ENCODE assay signal across 24 cellular contexts in the genomic region with DNA sequence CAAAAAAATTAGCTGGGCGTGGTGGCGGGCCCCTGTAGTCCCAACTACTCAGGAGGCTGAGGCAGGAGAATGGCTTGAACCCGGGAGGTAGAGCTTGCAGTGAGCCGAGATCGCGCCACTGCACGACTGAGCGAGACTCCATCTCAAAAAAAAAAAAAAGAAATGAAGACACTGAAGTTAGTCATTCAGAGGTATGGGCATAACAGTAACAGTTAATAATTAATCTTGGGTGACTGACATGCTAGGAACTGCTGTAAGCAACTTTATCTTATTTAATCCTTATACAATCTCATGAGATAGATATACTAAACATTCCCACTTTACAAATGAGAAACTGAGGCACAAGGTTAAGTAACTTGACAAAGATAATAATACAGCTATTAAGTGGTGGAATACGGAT. TPM values are rescaled to one million over a fixed set of nuclear protein-coding genes. Genes with fewer than 3 reads are reported as not detected.
DNase-seq lines count a peak whose midpoint lies in the region; ATAC-seq, FAIRE-seq and TF ChIP-seq lines count a peak whose summit lies in the region.
"Had no signal": no experiment of that assay in that cellular context is flagged by ENCODE, and none has a peak within 500 bp of the region (broad histone marks: within the 10 kb centered on the region; RNA-seq: fewer than 3 reads in every experiment).

No MANE protein-coding gene starts in this region.

- ATAC-seq in HepG2 = no peak
- ATAC-seq in right lobe of liver = no peak
- ATAC-seq in GM12878 = no peak
- no peak for ATAC-seq in GM21737 (IDR thresholded peaks at IDR 0.05; ENCODE audit: unreplicated experiment)
- ATAC-seq: A549 had no signal

- CTCF ChIA-PET in HepG2 (lab: Yijun Ruan, JAX; ENCODE audit: low intra/inter-chr PET ratio, low total read pairs) = no interaction called here
- CTCF ChIA-PET in GM12878 (lab: Yijun Ruan, JAX) = no interaction called here

- in situ Hi-C loops in HepG2 (cut with HindIII; ENCODE audit: extremely low pct_ligation_motif_present, low pct_unique_long_range_greater_than_20kb) = loop anchor here (10.0 kb wide), 1 partner anchor 227 kb away; no protein-coding TSS in a partner anchor
- in situ Hi-C loops in GM12878 (cut with MboI) = no loop called here

- WGBS in HepG2 (ENCODE audit: low lambda C conversion rate) = 86% methylated on average over 9 of the region's 9 CpGs
- WGBS in right lobe of liver (ENCODE audit: insufficient coverage, low coverage, low lambda C conversion rate, missing lambda C conversion rate) = 98% methylated on average over 5 of the region's 9 CpGs
- 94% methylated on average over 5 of the region's 9 CpGs for WGBS in GM12878 (ENCODE audit: insufficient coverage, insufficient replicate concordance, low lambda C conversion rate, missing lambda C conversion rate)

- SMC1A ChIA-PET in GM12878 (lab: Charles Lee; ENCODE audit: uncharacterized antibody, unreplicated experiment) = interaction anchor here (0.5 to 1.4 kb wide), 2 partner anchors 10 to 1181 kb away, joined by 3 read pairs; no protein-coding TSS in a partner anchor

- POLR2A ChIA-PET in HepG2 (lab: Yijun Ruan, JAX) (no interaction called here), GM12878 (lab: Charles Lee) (interaction anchor here (0.6 kb wide), 1 partner anchor 27 kb away, joined by 6 read pairs; no protein-coding TSS in a partner anchor)

- FAIRE-seq in HepG2 (lab: Jason Lieb, UNC) (no peak), GM12878 (lab: Jason Lieb, UNC) (no peak), kidney (lab: Jason Lieb, UNC) (no peak)
- FAIRE-seq: A549, D721Med, GM12891, GM18507, H54 had no signal

- H3K27me3 ChIP-seq in HepG2 (ENCODE audit: control insufficient read depth in 1 of 2, insufficient read depth in 2 of 2, low read length in 2 of 2) = no peaks in the 10 kb centered on the region; a peak in 2 of 5 replicates
- H3K27me3 ChIP-seq in right lobe of liver = no peaks in the 10 kb centered on the region
- H3K27me3 ChIP-seq in GM12878 (replicated peaks in 1 of 2; ENCODE audit: control insufficient read depth in 2 of 2, insufficient read depth in 2 of 2, low read length in 1 of 2) = no peaks in the 10 kb centered on the region
- H3K27me3 ChIP-seq: BLaER1 had no signal

- H3K4me2 ChIP-seq in HepG2 (ENCODE audit: low read depth, low read length) (no peak overlapping the region), GM12878 (ENCODE audit: control insufficient read depth, insufficient read depth) (no peak overlapping the region)
- H3K4me2 ChIP-seq: A549, BLaER1 had no signal

- H3K79me2 ChIP-seq in HepG2 (ENCODE audit: insufficient read depth, low read length) = peaks cover 41% of the 10 kb centered on the region
- H3K79me2 ChIP-seq in GM12878 (ENCODE audit: control insufficient read depth, insufficient read depth, low read length) = peaks cover 26% of the 10 kb centered on the region

- RAD21 ChIA-PET in GM12878 (lab: Charles Lee; ENCODE audit: unreplicated experiment) = no interaction called here

- BruUV-seq in HepG2 (replicated peaks; lab: Mats Ljungman, UMichigan) = no TSS peak
- no TSS peak for BruUV-seq in GM12878 (replicated peaks; lab: Mats Ljungman, UMichigan)

- H3K4me3 ChIP-seq in HepG2 (replicated peaks in 1 of 3; ENCODE audit: insufficient read depth in 1 of 3, low read depth in 2 of 3, low read length in 3 of 3) (no peak overlapping the region), right lobe of liver (no peak overlapping the region), GM12878 (no peak overlapping the region), kidney (ENCODE audit: low read length in 2 of 2) (no peak overlapping the region)
- H3K4me3 ChIP-seq: A549, BLaER1, HAP-1 had no signal

- H3K27ac ChIP-seq in HepG2 (ENCODE audit: extremely low read length, insufficient read depth, low read length) = no peak overlapping the region
- H3K27ac ChIP-seq in right lobe of liver = no peak overlapping the region
- H3K27ac ChIP-seq in GM12878 (ENCODE audit: control insufficient read depth, insufficient read depth) = no peak overlapping the region
- H3K27ac ChIP-seq in kidney (ENCODE audit: low read depth in 2 of 2, low read length in 2 of 2) = no peak overlapping the region
- H3K27ac ChIP-seq: A549, BLaER1, C4-2B had no signal

- H3K36me3 ChIP-seq in HepG2 (replicated peaks in 1 of 2; ENCODE audit: control insufficient read depth in 1 of 2, insufficient read depth in 2 of 2, low read length in 2 of 2) = peaks cover 5 to 14% of the 10 kb centered on the region in 2 experiments; a peak in 2 of 5 replicates
- H3K36me3 ChIP-seq in right lobe of liver = no peaks in the 10 kb centered on the region
- peaks cover 0 to 2% of the 10 kb centered on the region in 2 experiments; a peak in 2 of 4 replicates for H3K36me3 ChIP-seq in GM12878 (ENCODE audit: control insufficient read depth in 2 of 2, insufficient read depth in 2 of 2, low read length in 1 of 2)
- H3K36me3 ChIP-seq in kidney (ENCODE audit: control insufficient read depth in 1 of 2, insufficient read depth in 2 of 2, low read length in 2 of 2) = no peaks in the 10 kb centered on the region

- no peak for TF ChIP-seq POLR2A in HepG2 (IDR thresholded peaks at IDR 0.05; ENCODE audit: insufficient read depth in 1 of 2, low read depth in 2 of 2, low read length in 2 of 2)
- TF ChIP-seq POLR2A in right lobe of liver (IDR thresholded peaks at IDR 0.05) = no peak
- no peak for TF ChIP-seq POLR2A in GM12878 (IDR thresholded peaks at IDR 0.05; ENCODE audit: low read depth, low read length)

- H3K9ac ChIP-seq in HepG2 (ENCODE audit: insufficient read depth, low read depth, low read length) (no peak overlapping the region), GM12878 (ENCODE audit: control insufficient read depth, insufficient read depth, low read length) (no peak overlapping the region), kidney (ENCODE audit: low read length in 2 of 2) (no peak overlapping the region)
- H3K9ac ChIP-seq: BLaER1 had no signal

- H3K4me1 ChIP-seq in HepG2 (ENCODE audit: insufficient read depth, low read length) (peaks cover 44% of the 10 kb centered on the region), right lobe of liver (peaks cover 0 to 8% (median 0%) of the 10 kb centered on the region in 4 donors), GM12878 (ENCODE audit: control insufficient read depth, insufficient read depth, low read length) (no peaks in the 10 kb centered on the region), kidney (ENCODE audit: control insufficient read depth in 1 of 2, insufficient read depth in 1 of 2, low read depth in 1 of 2, low read length in 2 of 2) (no peaks in the 10 kb centered on the region)

- H2AFZ ChIP-seq in HepG2 (ENCODE audit: low read length) (no peak overlapping the region), GM12878 (ENCODE audit: control insufficient read depth, low read depth, low read length) (no peak overlapping the region)

- no peak for TF ChIP-seq CTCF in HepG2 (CRISPR knock-in tag; IDR thresholded peaks at IDR 0.05)
- TF ChIP-seq CTCF in right lobe of liver (IDR thresholded peaks at IDR 0.05) = no peak
- TF ChIP-seq CTCF in GM12878 (IDR thresholded peaks at IDR 0.05 in 2 of 3, conservative IDR thresholded peaks at IDR 0.05 in 1 of 3; ENCODE audit: control insufficient read depth in 2 of 3, extremely low read depth in 1 of 3, insufficient read depth in 1 of 3, low read depth in 3 of 3, low read length in 3 of 3) = no peak
- TF ChIP-seq CTCF in kidney (IDR thresholded peaks at IDR 0.05; ENCODE audit: borderline replicate concordance, extremely low read depth, insufficient read depth) = no peak

- no peak for TF ChIP-seq EP300 in HepG2 (IDR thresholded peaks at IDR 0.05; ENCODE audit: low read depth in 2 of 2, low read length in 2 of 2)
- no peak for TF ChIP-seq EP300 in HepG2 (CRISPR knock-in tag; IDR thresholded peaks at IDR 0.05; ENCODE audit: borderline replicate concordance)
- no peak for TF ChIP-seq EP300 in GM12878 (IDR thresholded peaks at IDR 0.05; ENCODE audit: borderline replicate concordance in 1 of 2, control insufficient read depth in 1 of 2, low read depth in 2 of 2, low read length in 2 of 2)

- peak; percentile 28 for DNase-seq in HepG2 (ENCODE audit: low spot score)
- no peak for DNase-seq in right lobe of liver
- no peak for DNase-seq in GM12878 (ENCODE audit: low read depth, low spot score)
- peak; percentile 72 for DNase-seq in kidney tubule cell (ENCODE audit: low spot score)
- DNase-seq in NCI-H524 treated with DMSO at 0.1 percent for 48 hours (lab: John Stamatoyannopoulos, UW) = no peak
- no peak for DNase-seq in kidney
- DNase-seq: 8988T; CD4-positive, CD25-positive, alpha-beta regulatory T cell; CD8-positive, alpha-beta memory T cell; DMS 273 treated with DMSO at 0.1 percent for 48 hours; DMS79; EL; GDM1; GOT3; HFFc6 had no signal

- intact Hi-C loops in HepG2 (cut with micrococcal nuclease; ENCODE audit: unreplicated experiment) (no loop called here), right lobe of liver (cut with DNase I) (no loop called here), GM12878 (cut with micrococcal nuclease; ENCODE audit: unreplicated experiment) (no loop called here), kidney (cut with DNase I) (no loop called here)

- no peaks in the 10 kb centered on the region for H4K20me1 ChIP-seq in HepG2 (ENCODE audit: insufficient read depth, low read length)
- no peaks in the 10 kb centered on the region for H4K20me1 ChIP-seq in GM12878 (ENCODE audit: control insufficient read depth, insufficient read depth)
- H4K20me1 ChIP-seq: BLaER1 had no signal

- no peak for TF ChIP-seq RAD21 in HepG2 (CRISPR knock-in tag; IDR thresholded peaks at IDR 0.05)
- no peak for TF ChIP-seq RAD21 in GM12878 (IDR thresholded peaks at IDR 0.05; ENCODE audit: insufficient read depth, low read depth, low read length)

- H3K9me3 ChIP-seq in HepG2 (ENCODE audit: low read length) = no peaks in the 10 kb centered on the region
- no peaks in the 10 kb centered on the region for H3K9me3 ChIP-seq in right lobe of liver
- H3K9me3 ChIP-seq in GM12878 (replicated peaks; ENCODE audit: control insufficient read depth, insufficient read depth, low read length) = no peaks in the 10 kb centered on the region
- H3K9me3 ChIP-seq in kidney (ENCODE audit: control insufficient read depth in 1 of 2, low read length in 2 of 2) = no peaks in the 10 kb centered on the region
- H3K9me3 ChIP-seq: A549, BLaER1, HAP-1 had no signal

RNA-seq across cellular contexts. Expression of gene SKA3, which starts 4.9 kb away (rescaled TPM):
- 10.8 and 15.2 TPM in 2 replicates for total RNA-seq in HepG2 (2016; rRNA removed; fragmentation: Illumina TruSeq; extraction: Trizol)
- 32.3 and 33.6 TPM in 2 replicates for total RNA-seq in HepG2 (2016; cell fraction: cytosol; rRNA removed; fragmentation: Illumina TruSeq; extraction: Trizol; ENCODE audit: low read depth)
- total RNA-seq in HepG2 (2016; cell fraction: insoluble cytoplasmic fraction; rRNA removed; fragmentation: Illumina TruSeq; extraction: Trizol) = 10.7 and 15.4 TPM in 2 replicates
- 15.1 and 15.7 TPM in 2 replicates for total RNA-seq in HepG2 (2016; cell fraction: membrane; rRNA removed; fragmentation: Illumina TruSeq; extraction: Trizol)
- 7.0 and 8.7 TPM in 2 replicates for total RNA-seq in HepG2 (2016; cell fraction: nucleus; rRNA removed; fragmentation: Illumina TruSeq; extraction: Trizol)
- 3.5 and 7.2 TPM in 2 replicates for polyA plus RNA-seq in HepG2 (2011; rRNA removed)
- polyA plus RNA-seq in HepG2 (2011; cell fraction: cytosol; rRNA removed) = 3.3 and 3.7 TPM in 2 replicates
- polyA plus RNA-seq in HepG2 (2011; cell fraction: nucleus; rRNA removed) = 2.4 and 2.6 TPM in 2 replicates
- 2.8 and 6.8 TPM in 2 replicates for polyA plus RNA-seq in HepG2 (2012)
- 5.2 and 8.0 TPM in 2 replicates for polyA plus RNA-seq in HepG2 (2016; cell fraction: cytosol; fragmentation: Illumina TruSeq; extraction: Trizol; ENCODE audit: low read depth)
- 28.3 and 32.2 TPM in 2 replicates for polyA plus RNA-seq in HepG2 (2016; cell fraction: insoluble cytoplasmic fraction; fragmentation: Illumina TruSeq; extraction: Trizol; ENCODE audit: low read depth)
- 11.8 and 12.9 TPM in 2 replicates for polyA plus RNA-seq in HepG2 (2016; cell fraction: membrane; fragmentation: Illumina TruSeq; extraction: Trizol; ENCODE audit: low read depth)
- polyA plus RNA-seq in HepG2 (2016; cell fraction: nucleus; fragmentation: Illumina TruSeq; extraction: Trizol; ENCODE audit: insufficient read depth, low read depth) = 20.6 and 22.8 TPM in 2 replicates
- polyA minus RNA-seq in HepG2 (2011; rRNA and poly(A)+ RNA removed; ENCODE audit: low replicate concordance) = 3.8 and 12.1 TPM in 2 replicates
- polyA minus RNA-seq in HepG2 (2011; cell fraction: cytosol; rRNA and poly(A)+ RNA removed) = 5.1 and 6.2 TPM in 2 replicates
- 6.5 and 6.8 TPM in 2 replicates for polyA minus RNA-seq in HepG2 (2011; cell fraction: nucleus; rRNA and poly(A)+ RNA removed)
- 1 to 10 TPM in 2 of 6 experiments, under 1 TPM in 4; 0.18 to 2.4 (median 0.75) TPM for total RNA-seq in right lobe of liver
- 13.3 and 17.5 TPM in 2 replicates for total RNA-seq in GM12878 (2013; cell fraction: nucleolus; rRNA removed)
- total RNA-seq in GM12878 (2014; rRNA removed) = 24.5 and 28.0 TPM in 2 replicates
- total RNA-seq in GM12878 (2014; rRNA removed; fragmentation: Illumina TruSeq; extraction: Trizol) = 26.2 and 27.1 TPM in 2 replicates
- 25.7 and 26.2 TPM in 2 replicates for total RNA-seq in GM12878 (2021)
- 8.0 TPM for polyA plus RNA-seq in GM12878 (2011; ENCODE audit: low read depth)
- polyA plus RNA-seq in GM12878 (2011; rRNA removed) = 27.0 and 45.3 TPM in 2 replicates
- polyA plus RNA-seq in GM12878 (2011; cell fraction: cytosol; rRNA removed) = 11.5 and 14.1 TPM in 2 replicates
- 9.8 and 11.4 TPM in 2 replicates for polyA plus RNA-seq in GM12878 (2011; cell fraction: nucleus; rRNA removed)
- 8.7 and 12.4 TPM in 2 replicates for polyA plus RNA-seq in GM12878 (2012)
- 36.3 and 41.8 TPM in 2 replicates for polyA plus RNA-seq in GM12878 (2014; fragmentation: Illumina TruSeq; extraction: Trizol)
- 10 to 100 TPM; 13.5 to 15.1 TPM for polyA plus RNA-seq in GM12878 (2014; fragmentation: Nextera tagmentation; extraction: Ambion mirVana)
- 21.6 and 25.4 TPM in 2 replicates for polyA plus RNA-seq in GM12878 (2014; rRNA removed)
- 10 to 100 TPM; 59.0 to 69.7 TPM for polyA plus RNA-seq in GM12878 (2016; fragmentation: Nextera tagmentation; extraction: Ambion mirVana)
- 16.7 and 22.7 TPM in 2 replicates for polyA minus RNA-seq in GM12878 (2011; rRNA and poly(A)+ RNA removed)
- 13.9 and 17.0 TPM in 2 replicates for polyA minus RNA-seq in GM12878 (2011; cell fraction: cytosol; rRNA and poly(A)+ RNA removed)
- polyA minus RNA-seq in GM12878 (2011; cell fraction: nucleus; rRNA and poly(A)+ RNA removed) = 6.5 and 7.5 TPM in 2 replicates
- total RNA-seq in kidney = 1.9 TPM
- polyA plus RNA-seq in kidney (ENCODE audit: insufficient read depth, low read depth, low replicate concordance) = 0.47 TPM
- polyA plus RNA-seq: CD8-positive, alpha-beta memory T cell had no signal

RNA-seq across cellular contexts. Expression of gene MRPL57, which starts 5.0 kb away (rescaled TPM):
- 35.2 and 36.7 TPM in 2 replicates for total RNA-seq in HepG2 (2016; rRNA removed; fragmentation: Illumina TruSeq; extraction: Trizol)
- total RNA-seq in HepG2 (2016; cell fraction: cytosol; rRNA removed; fragmentation: Illumina TruSeq; extraction: Trizol; ENCODE audit: low read depth) = 24.1 and 31.0 TPM in 2 replicates
- total RNA-seq in HepG2 (2016; cell fraction: insoluble cytoplasmic fraction; rRNA removed; fragmentation: Illumina TruSeq; extraction: Trizol) = 34.7 and 38.6 TPM in 2 replicates
- total RNA-seq in HepG2 (2016; cell fraction: membrane; rRNA removed; fragmentation: Illumina TruSeq; extraction: Trizol) = 29.6 and 35.7 TPM in 2 replicates
- 15.9 and 17.6 TPM in 2 replicates for total RNA-seq in HepG2 (2016; cell fraction: nucleus; rRNA removed; fragmentation: Illumina TruSeq; extraction: Trizol)
- polyA plus RNA-seq in HepG2 (2011; rRNA removed) = 19.5 and 20.7 TPM in 2 replicates
- 14.4 and 14.5 TPM in 2 replicates for polyA plus RNA-seq in HepG2 (2011; cell fraction: cytosol; rRNA removed)
- polyA plus RNA-seq in HepG2 (2011; cell fraction: nucleus; rRNA removed) = 8.1 and 8.4 TPM in 2 replicates
- 15.7 and 17.3 TPM in 2 replicates for polyA plus RNA-seq in HepG2 (2012)
- 22.3 and 31.7 TPM in 2 replicates for polyA plus RNA-seq in HepG2 (2016; cell fraction: cytosol; fragmentation: Illumina TruSeq; extraction: Trizol; ENCODE audit: low read depth)
- 37.6 and 39.8 TPM in 2 replicates for polyA plus RNA-seq in HepG2 (2016; cell fraction: insoluble cytoplasmic fraction; fragmentation: Illumina TruSeq; extraction: Trizol; ENCODE audit: low read depth)
- polyA plus RNA-seq in HepG2 (2016; cell fraction: membrane; fragmentation: Illumina TruSeq; extraction: Trizol; ENCODE audit: low read depth) = 25.6 and 30.0 TPM in 2 replicates
- polyA plus RNA-seq in HepG2 (2016; cell fraction: nucleus; fragmentation: Illumina TruSeq; extraction: Trizol; ENCODE audit: insufficient read depth, low read depth) = 23.6 and 24.3 TPM in 2 replicates
- 5.5 and 12.7 TPM in 2 replicates for polyA minus RNA-seq in HepG2 (2011; rRNA and poly(A)+ RNA removed; ENCODE audit: low replicate concordance)
- polyA minus RNA-seq in HepG2 (2011; cell fraction: cytosol; rRNA and poly(A)+ RNA removed) = 5.7 and 9.1 TPM in 2 replicates
- 4.7 and 5.8 TPM in 2 replicates for polyA minus RNA-seq in HepG2 (2011; cell fraction: nucleus; rRNA and poly(A)+ RNA removed)
- 10 to 100 TPM; 10.6 to 38.7 (median 13.6) TPM for total RNA-seq in right lobe of liver
- total RNA-seq in GM12878 (2013; cell fraction: nucleolus; rRNA removed) = 10.1 and 10.7 TPM in 2 replicates
- 50.3 and 60.3 TPM in 2 replicates for total RNA-seq in GM12878 (2014; rRNA removed)
- 14.3 and 16.5 TPM in 2 replicates for total RNA-seq in GM12878 (2014; rRNA removed; fragmentation: Illumina TruSeq; extraction: Trizol)
- total RNA-seq in GM12878 (2021) = 23.9 and 26.0 TPM in 2 replicates
- 7.4 TPM for polyA plus RNA-seq in GM12878 (2011; ENCODE audit: low read depth)
- 15.6 and 20.2 TPM in 2 replicates for polyA plus RNA-seq in GM12878 (2011; rRNA removed)
- 11.3 and 16.7 TPM in 2 replicates for polyA plus RNA-seq in GM12878 (2011; cell fraction: cytosol; rRNA removed)
- 10.8 and 14.2 TPM in 2 replicates for polyA plus RNA-seq in GM12878 (2011; cell fraction: nucleus; rRNA removed)
- 20.7 TPM in 2 replicates for polyA plus RNA-seq in GM12878 (2012)
- polyA plus RNA-seq in GM12878 (2014; fragmentation: Illumina TruSeq; extraction: Trizol) = 8.1 and 10.5 TPM in 2 replicates
- polyA plus RNA-seq in GM12878 (2014; fragmentation: Nextera tagmentation; extraction: Ambion mirVana) = 10 to 100 TPM; 13.2 to 25.8 TPM
- 47.5 and 54.4 TPM in 2 replicates for polyA plus RNA-seq in GM12878 (2014; rRNA removed)
- polyA plus RNA-seq in GM12878 (2016; fragmentation: Nextera tagmentation; extraction: Ambion mirVana) = 10 to 100 TPM; 87.5 to 90.6 TPM
- polyA minus RNA-seq in GM12878 (2011; rRNA and poly(A)+ RNA removed) = 3.3 and 4.9 TPM in 2 replicates
- 4.2 and 5.1 TPM in 2 replicates for polyA minus RNA-seq in GM12878 (2011; cell fraction: cytosol; rRNA and poly(A)+ RNA removed)
- polyA minus RNA-seq in GM12878 (2011; cell fraction: nucleus; rRNA and poly(A)+ RNA removed) = 4.7 and 8.7 TPM in 2 replicates
- 18.3 TPM for total RNA-seq in kidney
- polyA plus RNA-seq in kidney (ENCODE audit: insufficient read depth, low read depth, low replicate concordance) = 47.1 TPM

RNA-seq across cellular contexts. Expression of gene SAP18, which starts 31.5 kb away (rescaled TPM):
- total RNA-seq in HepG2 (2016; rRNA removed; fragmentation: Illumina TruSeq; extraction: Trizol) (173 and 251 TPM in 2 replicates), right lobe of liver (100 to 1,000 TPM in 3 of 6 experiments, 10 to 100 TPM in 3; 33.1 to 119 (median 95.6) TPM), GM12878 (2014; rRNA removed) (56.5 and 56.6 TPM in 2 replicates), GM12878 (2014; rRNA removed; fragmentation: Illumina TruSeq; extraction: Trizol) (78.4 and 80.9 TPM in 2 replicates), GM12878 (2021) (212 and 222 TPM in 2 replicates), kidney (186 TPM)
- total RNA-seq in HepG2 (2016; cell fraction: cytosol; rRNA removed; fragmentation: Illumina TruSeq; extraction: Trizol; ENCODE audit: low read depth) = 49.2 and 61.1 TPM in 2 replicates
- total RNA-seq in HepG2 (2016; cell fraction: insoluble cytoplasmic fraction; rRNA removed; fragmentation: Illumina TruSeq; extraction: Trizol) = 172 and 283 TPM in 2 replicates
- total RNA-seq in HepG2 (2016; cell fraction: membrane; rRNA removed; fragmentation: Illumina TruSeq; extraction: Trizol) = 49.8 and 50.3 TPM in 2 replicates
- 53.8 and 59.6 TPM in 2 replicates for total RNA-seq in HepG2 (2016; cell fraction: nucleus; rRNA removed; fragmentation: Illumina TruSeq; extraction: Trizol)
- polyA plus RNA-seq in HepG2 (2011; rRNA removed) (51.8 and 70.6 TPM in 2 replicates), GM12878 (2011; rRNA removed) (164 and 210 TPM in 2 replicates), GM12878 (2014; fragmentation: Illumina TruSeq; extraction: Trizol) (67.6 and 91.4 TPM in 2 replicates), GM12878 (2014; fragmentation: Nextera tagmentation; extraction: Ambion mirVana) (100 to 1,000 TPM; 537 to 546 TPM), GM12878 (2014; rRNA removed) (76.5 and 84.8 TPM in 2 replicates), GM12878 (2016; fragmentation: Nextera tagmentation; extraction: Ambion mirVana) (100 to 1,000 TPM; 490 to 548 TPM), kidney (ENCODE audit: insufficient read depth, low read depth, low replicate concordance) (349 TPM)
- 19.5 and 28.1 TPM in 2 replicates for polyA plus RNA-seq in HepG2 (2011; cell fraction: cytosol; rRNA removed)
- polyA plus RNA-seq in HepG2 (2011; cell fraction: nucleus; rRNA removed) = 8.5 and 14.1 TPM in 2 replicates
- polyA plus RNA-seq in HepG2 (2012) = 141 and 173 TPM in 2 replicates
- polyA plus RNA-seq in HepG2 (2016; cell fraction: cytosol; fragmentation: Illumina TruSeq; extraction: Trizol; ENCODE audit: low read depth) = 63.3 and 66.1 TPM in 2 replicates
- polyA plus RNA-seq in HepG2 (2016; cell fraction: insoluble cytoplasmic fraction; fragmentation: Illumina TruSeq; extraction: Trizol; ENCODE audit: low read depth) = 371 and 383 TPM in 2 replicates
- 53.3 and 57.7 TPM in 2 replicates for polyA plus RNA-seq in HepG2 (2016; cell fraction: membrane; fragmentation: Illumina TruSeq; extraction: Trizol; ENCODE audit: low read depth)
- 143 and 153 TPM in 2 replicates for polyA plus RNA-seq in HepG2 (2016; cell fraction: nucleus; fragmentation: Illumina TruSeq; extraction: Trizol; ENCODE audit: insufficient read depth, low read depth)
- 3.5 and 5.1 TPM in 2 replicates for polyA minus RNA-seq in HepG2 (2011; rRNA and poly(A)+ RNA removed; ENCODE audit: low replicate concordance)
- polyA minus RNA-seq in HepG2 (2011; cell fraction: cytosol; rRNA and poly(A)+ RNA removed) = 6.9 and 13.9 TPM in 2 replicates
- polyA minus RNA-seq in HepG2 (2011; cell fraction: nucleus; rRNA and poly(A)+ RNA removed) = 35.3 and 41.3 TPM in 2 replicates
- total RNA-seq in GM12878 (2013; cell fraction: nucleolus; rRNA removed) = 44.2 and 45.7 TPM in 2 replicates
- polyA plus RNA-seq in GM12878 (2011; ENCODE audit: low read depth) = 118 TPM
- polyA plus RNA-seq in GM12878 (2011; cell fraction: cytosol; rRNA removed) = 32.0 and 38.7 TPM in 2 replicates
- 32.8 and 34.8 TPM in 2 replicates for polyA plus RNA-seq in GM12878 (2011; cell fraction: nucleus; rRNA removed)
- 104 and 119 TPM in 2 replicates for polyA plus RNA-seq in GM12878 (2012)
- polyA minus RNA-seq in GM12878 (2011; rRNA and poly(A)+ RNA removed) = 14.0 and 16.0 TPM in 2 replicates
- polyA minus RNA-seq in GM12878 (2011; cell fraction: cytosol; rRNA and poly(A)+ RNA removed) = 6.5 and 7.9 TPM in 2 replicates
- polyA minus RNA-seq in GM12878 (2011; cell fraction: nucleus; rRNA and poly(A)+ RNA removed) = 19.8 and 27.9 TPM in 2 replicates

Comparison
In these comparisons a context has a peak if more than half of its experiments do, and no peak if none do; other contexts are left out.
1. DNase-seq: peak in HepG2 (single experiment) and kidney tubule cell (single experiment); none in right lobe of liver (0 of 3), GM12878 (single experiment), NCI-H524 treated with DMSO at 0.1 percent for 48 hours (single experiment) and kidney (single experiment).